In genomic region chr9:20524776-20525175, GRCh38 we compare ENCODE assay signal across 11 cellular contexts.
DNase-seq lines count a peak whose midpoint lies in the region; ATAC-seq and TF ChIP-seq lines count a peak whose summit lies in the region.
"Had no signal": no experiment of that assay in that cellular context is flagged by ENCODE, and none has a peak within 500 bp of the region (broad histone marks: within the 10 kb centered on the region; RNA-seq: fewer than 3 reads in every experiment).

No MANE protein-coding gene starts in this region.

- ATAC-seq in HG03520 (IDR thresholded peaks at IDR 0.05; ENCODE audit: unreplicated experiment): no peak
- ATAC-seq: activated CD8-positive, alpha-beta memory T cell treated with anti-CD3 and anti-CD28 coated beads, Interleukin-2, amount 10 ng/mL, durations not matched to agents 7 days and 5 days had no signal

- no peaks in the 10 kb centered on the region for H3K36me3 ChIP-seq in tibial nerve

- no peak overlapping the region for H3K27ac ChIP-seq in tibial nerve
- H3K27ac ChIP-seq: RWPE1 had no signal

- no peak for TF ChIP-seq POLR2A in erythroblast (IDR thresholded peaks at IDR 0.05; ENCODE audit: low read length)
- TF ChIP-seq POLR2A in tibial nerve (IDR thresholded peaks at IDR 0.05): no peak

- H3K27me3 ChIP-seq in tibial nerve: no peaks in the 10 kb centered on the region

- no peak overlapping the region for H3K4me3 ChIP-seq in GM12864 (ENCODE audit: low read depth, low read length)
- no peak overlapping the region for H3K4me3 ChIP-seq in tibial nerve

- no peaks in the 10 kb centered on the region for H3K4me1 ChIP-seq in tibial nerve

- no peaks in the 10 kb centered on the region for H3K9me3 ChIP-seq in tibial nerve

- 88 to 90% methylated on average over 2 of the region's 2 CpGs for WGBS in tibial nerve, 2 donors

- TF ChIP-seq CTCF in GM12864 (IDR thresholded peaks at IDR 0.05; ENCODE audit: low read depth, low read length, missing control alignments) (peak; percentile 50), tibial nerve (IDR thresholded peaks at IDR 0.05) (no peak)

- TF ChIP-seq EP300 in tibial nerve (IDR thresholded peaks at IDR 0.05): no peak

- peak; percentile 3 to 9 for DNase-seq in AML-193 (lab: John Stamatoyannopoulos, UW)
- DNase-seq in GM12864 (ENCODE audit: low read depth): no peak
- DNase-seq in NCI-H69 (lab: John Stamatoyannopoulos, UW): peak; percentile 66
- peak; percentile 32 to 45 for DNase-seq in erythroblast (lab: John Stamatoyannopoulos, UW)
- DNase-seq in D341Med (ENCODE audit: low spot score): no peak
- DNase-seq in NCI-H774 (lab: John Stamatoyannopoulos, UW): no peak
- no peak for DNase-seq in tibial nerve (ENCODE audit: low spot score in 2 of 2)
- DNase-seq: activated CD8-positive, alpha-beta memory T cell treated with anti-CD3 and anti-CD28 coated beads, Interleukin-2, amount 10 ng/mL, durations not matched to agents 7 days and 5 days; NCI-H1105 had no signal

Comparison
In these comparisons a context has a peak if more than half of its experiments do, and no peak if none do; other contexts are left out.
1. DNase-seq: peak in AML-193 (2 of 2), NCI-H69 (single experiment) and erythroblast (2 of 2); none in GM12864 (single experiment), D341Med (single experiment), NCI-H774 (single experiment) and tibial nerve (0 of 2).